Comparison of ENCODE assay signal across 8 cellular contexts in genomic region chr19:1671716-1672037, GRCh38. TPM values are rescaled to one million over a fixed set of nuclear protein-coding genes. Genes with fewer than 3 reads are reported as not detected.
DNase-seq lines count a peak whose midpoint lies in the region; ATAC-seq, FAIRE-seq and TF ChIP-seq lines count a peak whose summit lies in the region.

No MANE protein-coding gene starts in this region.

- TF ChIP-seq EP300 in upper lobe of left lung (IDR thresholded peaks at IDR 0.05): no peak

- CTCF ChIA-PET in A673 (lab: Charles Lee): interaction anchor here (0.5 to 1.4 kb wide), 3 partner anchors 66 to 181 kb away, joined by 3 to 8 read pairs (median 4); partner anchors contain the start of genes REEP6 and UQCR11

- POLR2A ChIA-PET in A673 (lab: Charles Lee; ENCODE audit: low non-redundant PET): no interaction called here

- intact Hi-C loops in A673 (cut with micrococcal nuclease; ENCODE audit: unreplicated experiment): loop anchor here (2.0 to 5.0 kb wide), 4 partner anchors 65 to 176 kb away; partner anchors contain the start of gene REXO1

- no TSS peak for BruUV-seq in A673 (replicated peaks; lab: Mats Ljungman, UMichigan)

- H3K27me3 ChIP-seq in A673 (replicated peaks; ENCODE audit: insufficient read depth, low read depth, low read length, poor library complexity): no peaks in the 10 kb centered on the region
- H3K27me3 ChIP-seq in upper lobe of left lung: peaks cover 1 to 71% (median 38%) of the 10 kb centered on the region in 4 donors

- H3K27ac ChIP-seq in A673 (ENCODE audit: low read depth, low read length, poor library complexity, severe bottlenecking) (no peak overlapping the region), upper lobe of left lung (no peak overlapping the region)

- no peak for TF ChIP-seq POLR2A in upper lobe of left lung (IDR thresholded peaks at IDR 0.05)

- H3K9me3 ChIP-seq in A673 (ENCODE audit: low read depth, low read length, poor library complexity, severe bottlenecking): no peaks in the 10 kb centered on the region
- no peaks in the 10 kb centered on the region for H3K9me3 ChIP-seq in upper lobe of left lung

- H3K4me3 ChIP-seq in A673 (ENCODE audit: low read depth, low read length, poor library complexity, severe bottlenecking) (peak overlapping the region; percentile 43), upper lobe of left lung (peak overlapping the region in 2 of 4 donors; percentile 15 to 25)

- peaks cover 30% of the 10 kb centered on the region for H3K4me1 ChIP-seq in A673 (ENCODE audit: insufficient read depth, low read length, poor library complexity, severe bottlenecking)
- H3K4me1 ChIP-seq in upper lobe of left lung: peaks cover 12 to 25% (median 16%) of the 10 kb centered on the region in 4 donors

- no peak for FAIRE-seq in HTR-8/SVneo (lab: Jason Lieb, UNC)

- H3K36me3 ChIP-seq in A673 (ENCODE audit: insufficient read depth, low read length, poor library complexity, severe bottlenecking) (no peaks in the 10 kb centered on the region), upper lobe of left lung (no peaks in the 10 kb centered on the region)

- 3 to 5% methylated on average over 13 to 17 of the region's 17 CpGs for WGBS in upper lobe of left lung, 2 donors

- TF ChIP-seq CTCF in A673 (conservative IDR thresholded peaks at IDR 0.05; ENCODE audit: low read depth, low read length) (no peak), upper lobe of left lung (IDR thresholded peaks at IDR 0.05) (no peak)

- ATAC-seq in esophagus mucosa (peak; percentile 3), upper lobe of left lung (ENCODE audit: low FRiP score in 2 of 2) (no peak)

- DNase-seq in A673 (ENCODE audit: low spot score) (peak; percentile 54), GM19238 (ENCODE audit: insufficient read length, low spot score) (peak; percentile 61), OCI-M1 (lab: John Stamatoyannopoulos, UW) (peak; percentile 8), cortex of kidney (lab: John Stamatoyannopoulos, UW) (no peak), upper lobe of left lung (no peak), HTR-8/SVneo (ENCODE audit: insufficient read length, low spot score) (no peak), NCI-H2081 (lab: John Stamatoyannopoulos, UW) (no peak)

RNA-seq across cellular contexts. Expression of gene TCF3, which starts 19.3 kb away (rescaled TPM):
- total RNA-seq in A673 (2021) (333 and 361 TPM in 2 replicates), esophagus mucosa (39.5 TPM), upper lobe of left lung (10 to 100 TPM; 32.9 to 88.2 (median 53.3) TPM)

Comparison
In these comparisons a context has a peak if more than half of its experiments do, and no peak if none do; other contexts are left out.
1. DNase-seq: peak in A673 (single experiment), GM19238 (single experiment) and OCI-M1 (single experiment); none in cortex of kidney (single experiment), upper lobe of left lung (0 of 2), HTR-8/SVneo (single experiment) and NCI-H2081 (0 of 2).